Comparison of ENCODE assay signal across 3 cellular contexts in the genomic region with DNA sequence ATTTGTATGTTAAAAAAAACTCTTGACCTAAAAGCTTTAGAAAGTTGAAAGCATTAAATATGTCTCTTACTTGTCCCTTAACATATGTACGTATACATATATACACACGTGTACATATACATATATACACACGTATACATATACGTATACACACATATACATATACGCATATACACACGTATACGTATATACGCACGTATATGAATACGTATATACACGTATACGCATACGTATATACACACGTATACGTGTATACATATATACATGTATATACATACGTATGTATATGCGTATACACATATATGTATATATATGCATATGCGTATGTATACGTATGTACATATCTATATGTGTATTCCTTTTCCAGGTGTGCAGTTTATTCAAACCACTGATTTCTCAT.
TF ChIP-seq lines count a peak whose summit lies in the region.

No MANE protein-coding gene starts in this region.

TF ChIP-seq in SK-N-SH treated with all-trans-retinoic acid at 6 μM for 48 hours, 23 proteins besides CTCF, POLR2A, EP300 and RAD21:
- TF ChIP-seq BACH2 (CRISPR knock-in tag; IDR thresholded peaks at IDR 0.05; ENCODE audit: borderline replicate concordance) (0 out of 2 replicates have a peak, but pooled peaks have one; percentile 23), RARB (CRISPR knock-in tag; IDR thresholded peaks at IDR 0.05) (no peak)

TF ChIP-seq in SK-N-SH, 30 proteins besides CTCF, POLR2A, EP300 and RAD21:
- TF ChIP-seq, protein P1, sequence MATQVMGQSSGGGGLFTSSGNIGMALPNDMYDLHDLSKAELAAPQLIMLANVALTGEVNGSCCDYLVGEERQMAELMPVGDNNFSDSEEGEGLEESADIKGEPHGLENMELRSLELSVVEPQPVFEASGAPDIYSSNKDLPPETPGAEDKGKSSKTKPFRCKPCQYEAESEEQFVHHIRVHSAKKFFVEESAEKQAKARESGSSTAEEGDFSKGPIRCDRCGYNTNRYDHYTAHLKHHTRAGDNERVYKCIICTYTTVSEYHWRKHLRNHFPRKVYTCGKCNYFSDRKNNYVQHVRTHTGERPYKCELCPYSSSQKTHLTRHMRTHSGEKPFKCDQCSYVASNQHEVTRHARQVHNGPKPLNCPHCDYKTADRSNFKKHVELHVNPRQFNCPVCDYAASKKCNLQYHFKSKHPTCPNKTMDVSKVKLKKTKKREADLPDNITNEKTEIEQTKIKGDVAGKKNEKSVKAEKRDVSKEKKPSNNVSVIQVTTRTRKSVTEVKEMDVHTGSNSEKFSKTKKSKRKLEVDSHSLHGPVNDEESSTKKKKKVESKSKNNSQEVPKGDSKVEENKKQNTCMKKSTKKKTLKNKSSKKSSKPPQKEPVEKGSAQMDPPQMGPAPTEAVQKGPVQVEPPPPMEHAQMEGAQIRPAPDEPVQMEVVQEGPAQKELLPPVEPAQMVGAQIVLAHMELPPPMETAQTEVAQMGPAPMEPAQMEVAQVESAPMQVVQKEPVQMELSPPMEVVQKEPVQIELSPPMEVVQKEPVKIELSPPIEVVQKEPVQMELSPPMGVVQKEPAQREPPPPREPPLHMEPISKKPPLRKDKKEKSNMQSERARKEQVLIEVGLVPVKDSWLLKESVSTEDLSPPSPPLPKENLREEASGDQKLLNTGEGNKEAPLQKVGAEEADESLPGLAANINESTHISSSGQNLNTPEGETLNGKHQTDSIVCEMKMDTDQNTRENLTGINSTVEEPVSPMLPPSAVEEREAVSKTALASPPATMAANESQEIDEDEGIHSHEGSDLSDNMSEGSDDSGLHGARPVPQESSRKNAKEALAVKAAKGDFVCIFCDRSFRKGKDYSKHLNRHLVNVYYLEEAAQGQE (IDR thresholded peaks at IDR 0.05; ENCODE audit: low read depth, low read length): no peak
- TF ChIP-seq NRF1 (IDR thresholded peaks at IDR 0.05; ENCODE audit: low read depth, low read length) (no peak), RFX5 (IDR thresholded peaks at IDR 0.05; ENCODE audit: low read length) (no peak)
- TF ChIP-seq, protein P2, sequence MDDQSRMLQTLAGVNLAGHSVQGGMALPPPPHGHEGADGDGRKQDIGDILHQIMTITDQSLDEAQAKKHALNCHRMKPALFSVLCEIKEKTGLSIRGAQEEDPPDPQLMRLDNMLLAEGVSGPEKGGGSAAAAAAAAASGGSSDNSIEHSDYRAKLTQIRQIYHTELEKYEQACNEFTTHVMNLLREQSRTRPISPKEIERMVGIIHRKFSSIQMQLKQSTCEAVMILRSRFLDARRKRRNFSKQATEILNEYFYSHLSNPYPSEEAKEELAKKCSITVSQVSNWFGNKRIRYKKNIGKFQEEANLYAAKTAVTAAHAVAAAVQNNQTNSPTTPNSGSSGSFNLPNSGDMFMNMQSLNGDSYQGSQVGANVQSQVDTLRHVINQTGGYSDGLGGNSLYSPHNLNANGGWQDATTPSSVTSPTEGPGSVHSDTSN (IDR thresholded peaks at IDR 0.05): no peak

TF ChIP-seq in K562, 482 proteins besides CTCF, POLR2A, EP300 and RAD21 (continues in another document):
- TF ChIP-seq NFIX (CRISPR knock-in tag; IDR thresholded peaks at IDR 0.05; ENCODE audit: low read depth) (peak; percentile 88), TCF7 (IDR thresholded peaks at IDR 0.05; ENCODE audit: borderline replicate concordance) (no peak), CAMTA2 (CRISPR knock-in tag; conservative IDR thresholded peaks at IDR 0.05) (peak; percentile 87; the same call in 1 of the 2 replicates), CHCHD3 (CRISPR knock-in tag; IDR thresholded peaks at IDR 0.05) (peak; percentile 82; the same call in 1 of the 2 replicates), PYGO2 (tag; IDR thresholded peaks at IDR 0.05) (no peak), SAP30 (IDR thresholded peaks at IDR 0.05; ENCODE audit: borderline replicate concordance, insufficient read depth, low read depth, low read length, poor library complexity, severe bottlenecking) (no peak), KDM1A (IDR thresholded peaks at IDR 0.05) (peak in 1 of 2 experiments; percentile 81; a peak in 2 of 4 replicates), MYC (IDR thresholded peaks at IDR 0.05; ENCODE audit: low read depth, low read length) (no peak), MYC (CRISPR knock-in tag; IDR thresholded peaks at IDR 0.05; ENCODE audit: borderline replicate concordance, low read depth) (peak; percentile 47; the same call in 1 of the 2 replicates), ZNF76 (CRISPR knock-in tag; IDR thresholded peaks at IDR 0.05; ENCODE audit: borderline replicate concordance) (peak; percentile 91), HNRNPLL (IDR thresholded peaks at IDR 0.05; ENCODE audit: low read depth, low read length, poor library complexity, severe bottlenecking) (no peak), SRF (CRISPR knock-in tag; IDR thresholded peaks at IDR 0.05) (peak in 1 of 2 experiments; percentile 42; a peak in 1 of 4 replicates), ZNF707 (CRISPR knock-in tag; conservative IDR thresholded peaks at IDR 0.05) (peak; percentile 87), PPARD (CRISPR knock-in tag; IDR thresholded peaks at IDR 0.05) (peak; percentile 92)
- TF ChIP-seq, protein P3, sequence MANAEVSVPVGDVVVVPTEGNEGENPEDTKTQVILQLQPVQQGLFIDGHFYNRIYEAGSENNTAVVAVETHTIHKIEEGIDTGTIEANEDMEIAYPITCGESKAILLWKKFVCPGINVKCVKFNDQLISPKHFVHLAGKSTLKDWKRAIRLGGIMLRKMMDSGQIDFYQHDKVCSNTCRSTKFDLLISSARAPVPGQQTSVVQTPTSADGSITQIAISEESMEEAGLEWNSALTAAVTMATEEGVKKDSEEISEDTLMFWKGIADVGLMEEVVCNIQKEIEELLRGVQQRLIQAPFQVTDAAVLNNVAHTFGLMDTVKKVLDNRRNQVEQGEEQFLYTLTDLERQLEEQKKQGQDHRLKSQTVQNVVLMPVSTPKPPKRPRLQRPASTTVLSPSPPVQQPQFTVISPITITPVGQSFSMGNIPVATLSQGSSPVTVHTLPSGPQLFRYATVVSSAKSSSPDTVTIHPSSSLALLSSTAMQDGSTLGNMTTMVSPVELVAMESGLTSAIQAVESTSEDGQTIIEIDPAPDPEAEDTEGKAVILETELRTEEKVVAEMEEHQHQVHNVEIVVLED (CRISPR knock-in tag; IDR thresholded peaks at IDR 0.05): 0 out of 2 replicates have a peak, but pooled peaks have one; percentile 48
- TF ChIP-seq, protein P4, sequence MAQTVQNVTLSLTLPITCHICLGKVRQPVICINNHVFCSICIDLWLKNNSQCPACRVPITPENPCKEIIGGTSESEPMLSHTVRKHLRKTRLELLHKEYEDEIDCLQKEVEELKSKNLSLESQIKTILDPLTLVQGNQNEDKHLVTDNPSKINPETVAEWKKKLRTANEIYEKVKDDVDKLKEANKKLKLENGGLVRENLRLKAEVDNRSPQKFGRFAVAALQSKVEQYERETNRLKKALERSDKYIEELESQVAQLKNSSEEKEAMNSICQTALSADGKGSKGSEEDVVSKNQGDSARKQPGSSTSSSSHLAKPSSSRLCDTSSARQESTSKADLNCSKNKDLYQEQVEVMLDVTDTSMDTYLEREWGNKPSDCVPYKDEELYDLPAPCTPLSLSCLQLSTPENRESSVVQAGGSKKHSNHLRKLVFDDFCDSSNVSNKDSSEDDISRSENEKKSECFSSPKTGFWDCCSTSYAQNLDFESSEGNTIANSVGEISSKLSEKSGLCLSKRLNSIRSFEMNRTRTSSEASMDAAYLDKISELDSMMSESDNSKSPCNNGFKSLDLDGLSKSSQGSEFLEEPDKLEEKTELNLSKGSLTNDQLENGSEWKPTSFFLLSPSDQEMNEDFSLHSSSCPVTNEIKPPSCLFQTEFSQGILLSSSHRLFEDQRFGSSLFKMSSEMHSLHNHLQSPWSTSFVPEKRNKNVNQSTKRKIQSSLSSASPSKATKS (CRISPR knock-in tag; IDR thresholded peaks at IDR 0.05): peak; percentile 86; the same call in 1 of the 2 replicates
- TF ChIP-seq, protein P5, sequence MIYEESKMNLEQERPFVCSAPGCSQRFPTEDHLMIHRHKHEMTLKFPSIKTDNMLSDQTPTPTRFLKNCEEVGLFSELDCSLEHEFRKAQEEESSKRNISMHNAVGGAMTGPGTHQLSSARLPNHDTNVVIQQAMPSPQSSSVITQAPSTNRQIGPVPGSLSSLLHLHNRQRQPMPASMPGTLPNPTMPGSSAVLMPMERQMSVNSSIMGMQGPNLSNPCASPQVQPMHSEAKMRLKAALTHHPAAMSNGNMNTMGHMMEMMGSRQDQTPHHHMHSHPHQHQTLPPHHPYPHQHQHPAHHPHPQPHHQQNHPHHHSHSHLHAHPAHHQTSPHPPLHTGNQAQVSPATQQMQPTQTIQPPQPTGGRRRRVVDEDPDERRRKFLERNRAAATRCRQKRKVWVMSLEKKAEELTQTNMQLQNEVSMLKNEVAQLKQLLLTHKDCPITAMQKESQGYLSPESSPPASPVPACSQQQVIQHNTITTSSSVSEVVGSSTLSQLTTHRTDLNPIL (CRISPR knock-in tag; IDR thresholded peaks at IDR 0.05): 0 out of 2 replicates have a peak, but pooled peaks have one; percentile 55
- TF ChIP-seq, protein P6, sequence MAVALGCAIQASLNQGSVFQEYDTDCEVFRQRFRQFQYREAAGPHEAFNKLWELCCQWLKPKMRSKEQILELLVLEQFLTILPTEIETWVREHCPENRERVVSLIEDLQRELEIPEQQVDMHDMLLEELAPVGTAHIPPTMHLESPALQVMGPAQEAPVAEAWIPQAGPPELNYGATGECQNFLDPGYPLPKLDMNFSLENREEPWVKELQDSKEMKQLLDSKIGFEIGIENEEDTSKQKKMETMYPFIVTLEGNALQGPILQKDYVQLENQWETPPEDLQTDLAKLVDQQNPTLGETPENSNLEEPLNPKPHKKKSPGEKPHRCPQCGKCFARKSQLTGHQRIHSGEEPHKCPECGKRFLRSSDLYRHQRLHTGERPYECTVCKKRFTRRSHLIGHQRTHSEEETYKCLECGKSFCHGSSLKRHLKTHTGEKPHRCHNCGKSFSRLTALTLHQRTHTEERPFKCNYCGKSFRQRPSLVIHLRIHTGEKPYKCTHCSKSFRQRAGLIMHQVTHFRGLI (CRISPR knock-in tag; IDR thresholded peaks at IDR 0.05): peak; percentile 93
- TF ChIP-seq, protein P7, sequence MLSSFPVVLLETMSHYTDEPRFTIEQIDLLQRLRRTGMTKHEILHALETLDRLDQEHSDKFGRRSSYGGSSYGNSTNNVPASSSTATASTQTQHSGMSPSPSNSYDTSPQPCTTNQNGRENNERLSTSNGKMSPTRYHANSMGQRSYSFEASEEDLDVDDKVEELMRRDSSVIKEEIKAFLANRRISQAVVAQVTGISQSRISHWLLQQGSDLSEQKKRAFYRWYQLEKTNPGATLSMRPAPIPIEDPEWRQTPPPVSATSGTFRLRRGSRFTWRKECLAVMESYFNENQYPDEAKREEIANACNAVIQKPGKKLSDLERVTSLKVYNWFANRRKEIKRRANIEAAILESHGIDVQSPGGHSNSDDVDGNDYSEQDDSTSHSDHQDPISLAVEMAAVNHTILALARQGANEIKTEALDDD (IDR thresholded peaks at IDR 0.05): no peak
- TF ChIP-seq, protein P8, sequence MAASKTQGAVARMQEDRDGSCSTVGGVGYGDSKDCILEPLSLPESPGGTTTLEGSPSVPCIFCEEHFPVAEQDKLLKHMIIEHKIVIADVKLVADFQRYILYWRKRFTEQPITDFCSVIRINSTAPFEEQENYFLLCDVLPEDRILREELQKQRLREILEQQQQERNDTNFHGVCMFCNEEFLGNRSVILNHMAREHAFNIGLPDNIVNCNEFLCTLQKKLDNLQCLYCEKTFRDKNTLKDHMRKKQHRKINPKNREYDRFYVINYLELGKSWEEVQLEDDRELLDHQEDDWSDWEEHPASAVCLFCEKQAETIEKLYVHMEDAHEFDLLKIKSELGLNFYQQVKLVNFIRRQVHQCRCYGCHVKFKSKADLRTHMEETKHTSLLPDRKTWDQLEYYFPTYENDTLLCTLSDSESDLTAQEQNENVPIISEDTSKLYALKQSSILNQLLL (CRISPR knock-in tag; IDR thresholded peaks at IDR 0.05; ENCODE audit: borderline replicate concordance): peak; percentile 99
- TF ChIP-seq, protein P9, sequence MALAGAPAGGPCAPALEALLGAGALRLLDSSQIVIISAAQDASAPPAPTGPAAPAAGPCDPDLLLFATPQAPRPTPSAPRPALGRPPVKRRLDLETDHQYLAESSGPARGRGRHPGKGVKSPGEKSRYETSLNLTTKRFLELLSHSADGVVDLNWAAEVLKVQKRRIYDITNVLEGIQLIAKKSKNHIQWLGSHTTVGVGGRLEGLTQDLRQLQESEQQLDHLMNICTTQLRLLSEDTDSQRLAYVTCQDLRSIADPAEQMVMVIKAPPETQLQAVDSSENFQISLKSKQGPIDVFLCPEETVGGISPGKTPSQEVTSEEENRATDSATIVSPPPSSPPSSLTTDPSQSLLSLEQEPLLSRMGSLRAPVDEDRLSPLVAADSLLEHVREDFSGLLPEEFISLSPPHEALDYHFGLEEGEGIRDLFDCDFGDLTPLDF (CRISPR knock-in tag; IDR thresholded peaks at IDR 0.05): no peak
- TF ChIP-seq, protein P10, sequence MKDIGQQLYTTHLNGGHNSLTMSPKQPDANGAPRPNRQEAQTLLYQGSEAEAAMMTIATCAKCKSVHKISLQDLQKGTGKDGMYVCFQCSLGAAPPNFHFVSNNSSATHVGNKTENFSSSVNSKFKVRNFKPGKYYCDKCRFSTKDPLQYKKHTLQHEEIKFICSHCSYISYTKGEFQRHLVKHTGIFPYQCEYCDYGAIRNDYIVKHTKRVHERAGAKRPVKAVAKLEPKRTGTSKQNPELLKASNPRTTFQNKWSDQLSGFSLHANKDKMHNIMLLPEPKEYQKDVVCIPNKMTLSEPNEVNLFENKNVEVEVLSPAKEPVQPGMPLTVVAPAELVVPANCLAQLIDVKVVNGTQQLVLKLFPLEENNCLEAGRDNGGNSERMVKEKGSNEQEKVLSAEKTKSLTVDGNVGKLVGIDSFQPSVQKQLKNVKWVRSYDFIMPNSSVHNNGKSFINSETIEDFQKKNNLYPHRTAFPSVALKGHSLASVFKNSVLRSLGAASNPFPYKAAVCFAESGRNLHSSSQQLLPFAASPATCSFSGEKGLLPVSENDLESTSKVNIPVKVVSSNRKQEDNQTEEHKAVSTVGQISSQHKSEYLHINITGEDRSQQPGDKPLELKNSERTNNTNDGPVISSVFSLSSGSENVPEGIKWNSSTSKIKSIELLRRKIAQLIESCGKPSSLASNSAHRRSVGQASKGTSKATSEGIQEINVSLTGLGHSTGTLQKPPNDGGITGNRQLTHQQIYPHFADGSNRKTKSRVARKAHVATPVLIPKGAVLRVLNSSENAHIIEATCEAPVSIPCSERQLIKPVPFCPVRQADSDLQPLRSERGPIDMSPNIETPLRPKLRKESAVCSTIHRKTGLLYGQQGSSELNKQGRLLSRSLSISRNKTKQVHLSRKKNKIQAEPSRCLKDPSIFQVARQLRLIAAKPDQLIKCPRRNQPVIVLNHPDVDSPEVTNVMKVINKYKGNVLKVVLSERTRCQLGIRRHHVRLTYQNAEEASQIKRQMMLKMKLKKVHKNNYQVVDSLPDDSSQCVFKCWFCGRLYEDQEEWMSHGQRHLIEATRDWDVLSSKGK (CRISPR knock-in tag; IDR thresholded peaks at IDR 0.05): 0 out of 2 replicates have a peak, but pooled peaks have one; percentile 58
